In the genomic region with DNA sequence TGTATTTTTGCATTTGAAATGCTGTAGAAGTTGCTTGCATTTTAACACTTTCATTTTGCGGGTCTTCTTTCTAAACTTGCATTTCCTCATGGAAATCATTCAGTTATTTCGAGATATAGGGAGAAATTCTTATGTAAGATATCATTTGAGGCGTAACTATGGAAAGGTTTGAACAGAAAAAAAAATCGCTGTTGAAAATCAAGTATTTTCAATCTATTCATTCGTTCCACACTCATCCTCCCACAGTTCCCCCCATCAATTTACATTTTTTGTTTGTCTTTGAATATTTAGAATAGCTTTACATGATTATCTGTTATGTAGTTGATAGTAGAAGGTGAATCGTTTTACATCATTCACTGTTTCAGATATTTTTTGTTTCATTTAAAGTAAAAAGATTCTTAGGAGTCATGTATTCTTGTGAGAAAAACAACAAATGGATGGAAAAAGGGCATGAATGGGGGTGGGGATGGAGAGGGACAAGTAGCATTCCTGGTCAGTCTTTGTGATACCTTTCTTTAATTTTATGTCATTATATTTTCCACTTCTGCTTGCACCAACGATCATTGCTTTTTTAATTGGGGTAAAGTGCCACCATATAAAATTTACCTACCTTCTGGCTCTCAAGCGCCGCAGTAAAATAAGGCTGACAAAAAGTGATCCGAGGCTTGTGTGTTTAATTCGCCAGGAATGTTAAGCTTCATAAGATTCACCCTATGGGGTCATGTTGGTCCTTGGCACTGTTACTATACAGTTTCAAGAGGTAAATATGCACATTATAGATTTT, we compare ENCODE assay signal across 9 cellular contexts. TPM values are rescaled to one million over a fixed set of nuclear protein-coding genes. Genes with fewer than 3 reads are reported as not detected.
DNase-seq lines count a peak whose midpoint lies in the region; ATAC-seq and TF ChIP-seq lines count a peak whose summit lies in the region.
"Had no signal": no experiment of that assay in that cellular context is flagged by ENCODE, and none has a peak within 500 bp of the region (broad histone marks: within the 10 kb centered on the region; RNA-seq: fewer than 3 reads in every experiment).

No MANE protein-coding gene starts in this region.

- H3K79me2 ChIP-seq in DOHH2 (ENCODE audit: control insufficient read depth, low read length) (no peaks in the 10 kb centered on the region), osteoblast (ENCODE audit: insufficient read depth, low read length) (no peaks in the 10 kb centered on the region)

- H3K36me3 ChIP-seq in DOHH2 (ENCODE audit: control insufficient read depth, low read length) = no peaks in the 10 kb centered on the region
- H3K36me3 ChIP-seq in ectodermal cell (ENCODE audit: control insufficient read depth, insufficient read depth, low read length) = no peaks in the 10 kb centered on the region
- no peaks in the 10 kb centered on the region for H3K36me3 ChIP-seq in osteoblast (ENCODE audit: insufficient read depth, low read length)

- H3K4me3 ChIP-seq in DOHH2 (ENCODE audit: low read length) = peak overlapping the region; percentile 84
- peak overlapping the region; percentile 87 for H3K4me3 ChIP-seq in ectodermal cell (ENCODE audit: insufficient read depth, low read depth, low read length)
- H3K4me3 ChIP-seq in osteoblast (ENCODE audit: insufficient read depth, low read length) = peak overlapping the region; percentile 82

- peaks cover 27% of the 10 kb centered on the region for H3K27me3 Mint-ChIP-seq in stimulated activated naive CD8-positive, alpha-beta T cell treated with anti-CD3 and anti-CD28 coated beads, Interleukin-15, amount 100 ng/mL, for 72 hours

- TF ChIP-seq CTCF in DOHH2 (IDR thresholded peaks at IDR 0.05; ENCODE audit: low read depth, low read length, poor library complexity, severe bottlenecking) (no peak), osteoblast (IDR thresholded peaks at IDR 0.05; ENCODE audit: extremely low read depth, low read depth, low read length) (no peak)

- no peaks in the 10 kb centered on the region for H3K9me3 ChIP-seq in DOHH2 (ENCODE audit: control insufficient read depth, insufficient read depth, low read length)
- H3K9me3 ChIP-seq in ectodermal cell (ENCODE audit: control insufficient read depth, low read length) = no peaks in the 10 kb centered on the region
- no peaks in the 10 kb centered on the region for H3K9me3 ChIP-seq in osteoblast (ENCODE audit: low read depth, low read length)

- H3K4me1 ChIP-seq in DOHH2 (ENCODE audit: control insufficient read depth, low read length) (peaks cover 77% of the 10 kb centered on the region), ectodermal cell (ENCODE audit: control insufficient read depth, insufficient read depth, low read length) (peaks cover 9% of the 10 kb centered on the region), osteoblast (ENCODE audit: insufficient read depth, low read length) (peaks cover 16% of the 10 kb centered on the region)

- no peak overlapping the region for H3K27ac Mint-ChIP-seq in stimulated activated naive CD8-positive, alpha-beta T cell treated with anti-CD3 and anti-CD28 coated beads, Interleukin-15, amount 100 ng/mL, for 72 hours

- peaks cover 33% of the 10 kb centered on the region for H3K4me1 Mint-ChIP-seq in stimulated activated naive CD8-positive, alpha-beta T cell treated with anti-CD3 and anti-CD28 coated beads, Interleukin-15, amount 100 ng/mL, for 72 hours

- no peaks in the 10 kb centered on the region for H3K9me3 Mint-ChIP-seq in stimulated activated naive CD8-positive, alpha-beta T cell treated with anti-CD3 and anti-CD28 coated beads, Interleukin-15, amount 100 ng/mL, for 72 hours

- DNase-seq in NCI-H1694 (lab: John Stamatoyannopoulos, UW) (peak; percentile 47), osteoblast (ENCODE audit: insufficient read length, low spot score, missing footprints) (no peak), T-helper 9 cell (no peak), GDM1 (lab: John Stamatoyannopoulos, UW) (no peak)
- DNase-seq in stimulated activated naive CD8-positive, alpha-beta T cell treated with anti-CD3 and anti-CD28 coated beads, Interleukin-15, amount 100 ng/mL, for 72 hours = no peak
- DNase-seq in NK-92 treated with Interleukin-12 subunit alpha and Interleukin-12 subunit beta, amount 100 ng/mL, for 24 hours (lab: John Stamatoyannopoulos, UW) = no peak
- DNase-seq: activated effector memory CD4-positive, alpha-beta T cell treated with anti-CD3 and anti-CD28 coated beads, Interleukin-2, amount 50 U/mL, for 16 hours had no signal

- peaks cover 55% of the 10 kb centered on the region for H3F3A ChIP-seq in DOHH2 (ENCODE audit: control insufficient read depth, insufficient read depth)

- 0% methylated on average over 8 of the region's 11 CpGs for WGBS in ectodermal cell, 2 experiments

- H4K20me1 ChIP-seq in DOHH2 (ENCODE audit: control insufficient read depth, insufficient read depth, low read depth, low read length) = no peaks in the 10 kb centered on the region
- H4K20me1 ChIP-seq in osteoblast (ENCODE audit: insufficient read depth, low read length) = no peaks in the 10 kb centered on the region

- peak overlapping the region; percentile 77 for H2AFZ ChIP-seq in osteoblast (ENCODE audit: low read length)

- peak overlapping the region; percentile 87; the same call in 1 of the 2 replicates for H3K27ac ChIP-seq in DOHH2 (ENCODE audit: low read depth, low read length)
- peak overlapping the region; percentile 99 for H3K27ac ChIP-seq in ectodermal cell (ENCODE audit: insufficient read depth, low read depth, low read length, poor library complexity, severe bottlenecking)
- peak overlapping the region; percentile 64 for H3K27ac ChIP-seq in osteoblast (ENCODE audit: low read depth, low read length)

- H3K9me2 ChIP-seq in DOHH2 (replicated peaks; ENCODE audit: control insufficient read depth, low read length) = no peaks in the 10 kb centered on the region

- H3K27me3 ChIP-seq in DOHH2 (ENCODE audit: control insufficient read depth, low read length) (no peaks in the 10 kb centered on the region), ectodermal cell (ENCODE audit: control insufficient read depth, insufficient read depth, low read length, poor library complexity, severe bottlenecking) (no peaks in the 10 kb centered on the region), osteoblast (ENCODE audit: insufficient read depth, low read length) (no peaks in the 10 kb centered on the region)

- no peak for ATAC-seq in stimulated activated naive CD8-positive, alpha-beta T cell treated with anti-CD3 and anti-CD28 coated beads, Interleukin-15, amount 100 ng/mL, for 72 hours

- no peak overlapping the region for H3K4me3 Mint-ChIP-seq in stimulated activated naive CD8-positive, alpha-beta T cell treated with anti-CD3 and anti-CD28 coated beads, Interleukin-15, amount 100 ng/mL, for 72 hours

- peak overlapping the region; percentile 93 for H3K4me2 ChIP-seq in DOHH2 (ENCODE audit: low read length)
- H3K4me2 ChIP-seq in osteoblast (ENCODE audit: insufficient read depth, low read length) = peak overlapping the region; percentile 92

RNA-seq across cellular contexts. Expression of a gene that starts 3.2 kb away (rescaled TPM):
- 126 TPM for polyA plus RNA-seq in ectodermal cell (2013, experiment 1 of 4)
- 107 TPM for polyA plus RNA-seq in ectodermal cell (2013, experiment 2 of 4)
- polyA plus RNA-seq in ectodermal cell (2013, experiment 3 of 4) = 98.2 TPM
- 116 TPM for polyA plus RNA-seq in ectodermal cell (2013, experiment 4 of 4)
- 0.29 and 0.36 TPM in 2 replicates for total RNA-seq in osteoblast

RNA-seq across cellular contexts. Expression of a gene that starts 5.4 kb away (rescaled TPM):
- 56.5 TPM for polyA plus RNA-seq in ectodermal cell (2013, experiment 1 of 4)
- 63.5 TPM for polyA plus RNA-seq in ectodermal cell (2013, experiment 2 of 4)
- polyA plus RNA-seq in ectodermal cell (2013, experiment 3 of 4) = 51.2 TPM
- polyA plus RNA-seq in ectodermal cell (2013, experiment 4 of 4) = 51.5 TPM
- 37.6 and 44.8 TPM in 2 replicates for total RNA-seq in osteoblast
